In genomic region chr16:28572659-28573510, GRCh38 we compare ENCODE assay signal across 12 cellular contexts. TPM values are rescaled to one million over a fixed set of nuclear protein-coding genes. Genes with fewer than 3 reads are reported as not detected.
DNase-seq lines count a peak whose midpoint lies in the region; ATAC-seq and TF ChIP-seq lines count a peak whose summit lies in the region.
"Had no signal": no experiment of that assay in that cellular context is flagged by ENCODE, and none has a peak within 500 bp of the region (broad histone marks: within the 10 kb centered on the region; RNA-seq: fewer than 3 reads in every experiment).

No MANE protein-coding gene starts in this region.

- DNase-seq in Kasumi-1 (lab: John Stamatoyannopoulos, UW) (peak; percentile 5 to 7), endothelial cell (ENCODE audit: low spot score) (no peak), NCI-H2196 (lab: John Stamatoyannopoulos, UW; ENCODE audit: unreplicated experiment) (no peak), esophagus squamous epithelium (lab: John Stamatoyannopoulos, UW) (no peak)
- DNase-seq: activated effector memory CD4-positive, alpha-beta T cell treated with anti-CD3 and anti-CD28 coated beads, Interleukin-2, amount 50 U/mL, for 16 hours; DND-41; GOT3 had no signal

- H3K9me3 ChIP-seq in mesodermal cell (ENCODE audit: control insufficient read depth, low read length) (no peaks in the 10 kb centered on the region), stomach smooth muscle (ENCODE audit: control insufficient read depth in 2 of 2, low read length in 2 of 2) (no peaks in the 10 kb centered on the region), esophagus squamous epithelium (peaks cover 0 to under 1% (median 0%) of the 10 kb centered on the region in 3 donors)

- peaks cover 5% of the 10 kb centered on the region for H3K36me3 Mint-ChIP-seq in endothelial cell (ENCODE audit: low read depth, unreplicated experiment)

- H3K27ac Mint-ChIP-seq in endothelial cell (ENCODE audit: unreplicated experiment): peak overlapping the region; percentile 45

- peaks cover 7% of the 10 kb centered on the region for H3K4me1 ChIP-seq in mesodermal cell (ENCODE audit: control insufficient read depth, insufficient read depth, low read length, poor library complexity, severe bottlenecking)
- H3K4me1 ChIP-seq in stomach smooth muscle (ENCODE audit: control insufficient read depth, insufficient read depth, low read length): peaks cover 18% of the 10 kb centered on the region
- peaks cover 0 to 20% (median 3%) of the 10 kb centered on the region in 3 donors for H3K4me1 ChIP-seq in esophagus squamous epithelium

- 54 to 55% methylated on average over 13 to 14 of the region's 16 CpGs for WGBS in mesodermal cell (ENCODE audit: insufficient coverage in 2 of 2), 2 experiments
- WGBS in esophagus squamous epithelium, 2 donors: 64 to 74% methylated on average over 15 of the region's 16 CpGs

- intact Hi-C loops in esophagus squamous epithelium (cut with DNase I): no loop called here

- no peak overlapping the region for H3K9ac ChIP-seq in stomach smooth muscle (ENCODE audit: low read length in 2 of 2)

- H3K4me3 Mint-ChIP-seq in endothelial cell (ENCODE audit: unreplicated experiment): peak overlapping the region; percentile 11

- no peaks in the 10 kb centered on the region for H3K27me3 ChIP-seq in stomach smooth muscle (ENCODE audit: control insufficient read depth in 1 of 2, insufficient read depth in 2 of 2, low read length in 2 of 2)
- H3K27me3 ChIP-seq in esophagus squamous epithelium: no peaks in the 10 kb centered on the region

- H3K36me3 ChIP-seq in mesodermal cell (ENCODE audit: control insufficient read depth, insufficient read depth, low read length) (peaks cover 7% of the 10 kb centered on the region), stomach smooth muscle (ENCODE audit: control insufficient read depth in 2 of 2, insufficient read depth in 2 of 2, low read length in 2 of 2) (peaks cover 0 to 5% of the 10 kb centered on the region in 2 donors), esophagus squamous epithelium (no peaks in the 10 kb centered on the region)

- H3K4me1 Mint-ChIP-seq in endothelial cell (ENCODE audit: unreplicated experiment): peaks cover 24% of the 10 kb centered on the region

- TF ChIP-seq CTCF in endothelial cell (IDR thresholded peaks at IDR 0.05; ENCODE audit: unreplicated experiment) (no peak), esophagus squamous epithelium (IDR thresholded peaks at IDR 0.05) (no peak)

- peaks cover 2% of the 10 kb centered on the region for H3K27me3 Mint-ChIP-seq in endothelial cell (ENCODE audit: unreplicated experiment)

- peak overlapping the region; percentile 57 for H3K27ac ChIP-seq in mesodermal cell (ENCODE audit: low read depth, low read length, severe bottlenecking)
- H3K27ac ChIP-seq in stomach smooth muscle (ENCODE audit: low read length): peak overlapping the region; percentile 41
- H3K27ac ChIP-seq in esophagus squamous epithelium: no peak overlapping the region
- H3K27ac ChIP-seq: VCaP had no signal

- no peak for ATAC-seq in GM21360 (IDR thresholded peaks at IDR 0.05; ENCODE audit: unreplicated experiment)
- ATAC-seq in GM21529 (IDR thresholded peaks at IDR 0.05; ENCODE audit: unreplicated experiment): no peak

- H3K4me3 ChIP-seq in mesodermal cell (ENCODE audit: extremely low read depth, insufficient read depth, low read length, poor library complexity, severe bottlenecking): no peak overlapping the region
- peak overlapping the region in 1 of 2 donors; percentile 47 for H3K4me3 ChIP-seq in stomach smooth muscle (ENCODE audit: low read length in 2 of 2)
- no peak overlapping the region for H3K4me3 ChIP-seq in esophagus squamous epithelium

- TF ChIP-seq POLR2A in esophagus squamous epithelium (IDR thresholded peaks at IDR 0.05): no peak

- no peaks in the 10 kb centered on the region for H3K9me3 Mint-ChIP-seq in endothelial cell (ENCODE audit: unreplicated experiment)

RNA-seq across cellular contexts. Expression of gene SGF29, which starts 19.2 kb away (rescaled TPM):
- total RNA-seq in endothelial cell (ENCODE audit: unreplicated experiment) (18.6 TPM), esophagus squamous epithelium (10 to 100 TPM; 11.0 to 31.3 (median 13.1) TPM)
- polyA plus RNA-seq in mesodermal cell (2013, experiment 1 of 2): 12.5 TPM
- 12.2 TPM for polyA plus RNA-seq in mesodermal cell (2013, experiment 2 of 2)

RNA-seq across cellular contexts. Expression of gene SULT1A2, which starts 24.0 kb away (rescaled TPM):
- total RNA-seq in endothelial cell (ENCODE audit: unreplicated experiment): 2.8 TPM
- 2.9 TPM for polyA plus RNA-seq in mesodermal cell (2013, experiment 1 of 2)
- polyA plus RNA-seq in mesodermal cell (2013, experiment 2 of 2): 2.5 TPM
- under 1 TPM in 3 of 4 donors, not detected in 1; 0.26 to 0.49 (median 0.38) TPM for total RNA-seq in esophagus squamous epithelium

RNA-seq across cellular contexts. Expression of gene NUPR1, which starts 34.1 kb away (rescaled TPM):
- total RNA-seq in endothelial cell (ENCODE audit: unreplicated experiment): not detected
- 0.04 TPM for polyA plus RNA-seq in mesodermal cell (2013, experiment 1 of 2)
- polyA plus RNA-seq in mesodermal cell (2013, experiment 2 of 2): 0.10 TPM
- total RNA-seq in esophagus squamous epithelium: 10 to 100 TPM in 3 of 4 donors, 1 to 10 TPM in 1; 5.2 to 21.4 (median 15.0) TPM

RNA-seq across cellular contexts. Expression of gene SULT1A1, which starts 37.0 kb away (rescaled TPM):
- total RNA-seq in endothelial cell (ENCODE audit: unreplicated experiment): 5.3 TPM
- 23.0 TPM for polyA plus RNA-seq in mesodermal cell (2013, experiment 1 of 2)
- polyA plus RNA-seq in mesodermal cell (2013, experiment 2 of 2): 19.4 TPM
- total RNA-seq in esophagus squamous epithelium: 10 to 100 TPM in 2 of 4 donors, 1 to 10 TPM in 2; 4.1 to 17.2 (median 8.3) TPM

Comparison
In these comparisons a context has a peak if more than half of its experiments do, and no peak if none do; other contexts are left out.
1. DNase-seq: peak in Kasumi-1 (2 of 2); none in endothelial cell (single experiment), NCI-H2196 (single experiment) and esophagus squamous epithelium (single experiment).
2. H3K27ac ChIP-seq: peak in mesodermal cell (single experiment) and stomach smooth muscle (single experiment); none in esophagus squamous epithelium (0 of 4).